Comparison of ENCODE assay signal across 20 cellular contexts in the genomic region with DNA sequence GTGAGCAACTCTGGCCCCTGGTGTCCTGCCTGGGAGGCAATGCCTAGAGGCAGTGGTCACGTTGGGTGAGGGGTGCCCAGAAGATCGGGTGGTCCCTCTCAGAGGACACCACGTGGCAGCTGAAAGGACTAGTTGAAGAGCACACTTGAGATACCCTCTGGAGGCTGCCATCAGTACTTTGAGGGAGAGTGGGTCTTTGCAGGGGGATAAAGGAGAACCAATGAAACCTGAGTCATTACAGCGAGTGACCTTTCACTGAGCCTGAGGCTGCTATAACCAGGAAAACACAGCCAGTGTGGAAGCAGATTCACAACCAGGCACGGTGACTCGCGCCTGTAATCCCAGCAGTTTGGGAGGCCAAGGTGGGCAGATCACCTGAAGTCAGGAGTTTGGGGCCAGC. TPM values are rescaled to one million over a fixed set of nuclear protein-coding genes. Genes with fewer than 3 reads are reported as not detected.
DNase-seq lines count a peak whose midpoint lies in the region; ATAC-seq and TF ChIP-seq lines count a peak whose summit lies in the region.
"Had no signal": no experiment of that assay in that cellular context is flagged by ENCODE, and none has a peak within 500 bp of the region (broad histone marks: within the 10 kb centered on the region; RNA-seq: fewer than 3 reads in every experiment).

No MANE protein-coding gene starts in this region.

- no peak overlapping the region for H3K9ac ChIP-seq in H9 (ENCODE audit: extremely low read depth, insufficient read length, low read length)
- H3K9ac ChIP-seq: BLaER1 treated with 17β-estradiol and CSF1 and Interleukin-3, amounts not matched to agents 10 nM and 100 nM had no signal

- no peak overlapping the region for H3K14ac ChIP-seq in H9 (ENCODE audit: insufficient read depth, low read length)

- H3K4me2 ChIP-seq in H9 (ENCODE audit: insufficient read depth, insufficient read length, low read length), result no peak overlapping the region
- H3K4me2 ChIP-seq: PC-9 had no signal

- H3K27ac Mint-ChIP-seq in H9, result peak overlapping the region in 1 of 3 experiments; percentile 76; a peak in 3 of 7 replicates
- H3K27ac Mint-ChIP-seq in endothelial cell (ENCODE audit: unreplicated experiment), result peak overlapping the region; percentile 36

- H3K36me3 Mint-ChIP-seq in H9 (ENCODE audit: insufficient read depth in 1 of 3, low read depth in 3 of 3) (no peaks in the 10 kb centered on the region; a peak in 1 of 7 replicates), endothelial cell (ENCODE audit: low read depth, unreplicated experiment) (peaks cover 4% of the 10 kb centered on the region)
- H3K36me3 Mint-ChIP-seq: IgD-negative memory B cell had no signal

- no peak for TF ChIP-seq CTCF in H9 (conservative IDR thresholded peaks at IDR 0.05)
- no peak for TF ChIP-seq CTCF in endothelial cell (IDR thresholded peaks at IDR 0.05; ENCODE audit: unreplicated experiment)

- H2BK12ac ChIP-seq in H9 (ENCODE audit: insufficient read length, low read depth, low read length), result no peak overlapping the region

- no peaks in the 10 kb centered on the region for H3K9me3 ChIP-seq in H9 (ENCODE audit: control insufficient read depth, low read depth, low read length)
- H3K9me3 ChIP-seq: BLaER1 treated with 17β-estradiol and CSF1 and Interleukin-3, amounts not matched to agents 10 nM and 100 nM had no signal

- no peaks in the 10 kb centered on the region for H3K4me1 ChIP-seq in H9 (ENCODE audit: insufficient read depth, low read length)

- no peak for ATAC-seq in GM21381 (IDR thresholded peaks at IDR 0.05; ENCODE audit: unreplicated experiment)
- no peak for ATAC-seq in GM19351 (IDR thresholded peaks at IDR 0.05; ENCODE audit: unreplicated experiment)

- H3K27me3 Mint-ChIP-seq in H9 (ENCODE audit: low read depth) (no peaks in the 10 kb centered on the region; the same call in 1 of the 2 replicates), endothelial cell (ENCODE audit: unreplicated experiment) (peaks cover 10% of the 10 kb centered on the region)

- H2BK120ac ChIP-seq in H9 (ENCODE audit: low read depth, low read length, poor library complexity, severe bottlenecking), result no peak overlapping the region

- H3K4me1 Mint-ChIP-seq in H9 (peaks cover 24 to 25% of the 10 kb centered on the region in 2 experiments), endothelial cell (ENCODE audit: unreplicated experiment) (peaks cover 57% of the 10 kb centered on the region)

- H3K23me2 ChIP-seq in H9 (ENCODE audit: insufficient read length, low read depth, low read length, poor library complexity, severe bottlenecking), result no peaks in the 10 kb centered on the region

- no peak overlapping the region for H3K23ac ChIP-seq in H9 (ENCODE audit: insufficient read length, low read depth, low read length)

- no peak overlapping the region for H4K8ac ChIP-seq in H9 (replicated peaks; ENCODE audit: insufficient read length, low read depth, low read length)

- H3K9me3 Mint-ChIP-seq in H9, result no peaks in the 10 kb centered on the region
- no peaks in the 10 kb centered on the region for H3K9me3 Mint-ChIP-seq in endothelial cell (ENCODE audit: unreplicated experiment)
- H3K9me3 Mint-ChIP-seq: IgD-negative memory B cell had no signal

- no peaks in the 10 kb centered on the region for H3K79me2 ChIP-seq in H9 (ENCODE audit: insufficient read depth, low read length)

- H3K27ac ChIP-seq in H9 (ENCODE audit: insufficient read length, low read depth, low read length), result no peak overlapping the region
- H3K27ac ChIP-seq: PC-9 had no signal

- H3K27me3 ChIP-seq in H9 (ENCODE audit: insufficient read depth, low read length), result no peaks in the 10 kb centered on the region
- H3K27me3 ChIP-seq: BLaER1 treated with 17β-estradiol and CSF1 and Interleukin-3, amounts not matched to agents 10 nM and 100 nM had no signal

- H3K79me1 ChIP-seq in H9 (ENCODE audit: insufficient read depth, low read depth, low read length, poor library complexity, severe bottlenecking), result no peaks in the 10 kb centered on the region

- H2AFZ ChIP-seq in H9 (ENCODE audit: low read length), result no peak overlapping the region
- H2AFZ ChIP-seq: PC-9 had no signal

- H4K20me1 ChIP-seq in H9 (ENCODE audit: control insufficient read depth, insufficient read depth, insufficient read length), result no peaks in the 10 kb centered on the region

- no peak overlapping the region for H2BK20ac ChIP-seq in H9 (ENCODE audit: low read depth, low read length, poor library complexity, severe bottlenecking)

- H2AK5ac ChIP-seq in H9 (ENCODE audit: insufficient read length, low read length), result no peak overlapping the region

- H3K4me3 Mint-ChIP-seq in H9 (no peak overlapping the region), endothelial cell (ENCODE audit: unreplicated experiment) (no peak overlapping the region)
- H3K4me3 Mint-ChIP-seq: IgD-negative memory B cell had no signal

- no peak overlapping the region for H3T11ph ChIP-seq in H9 (ENCODE audit: low read length)

- H4K5ac ChIP-seq in H9 (ENCODE audit: insufficient read length, low read depth, low read length), result no peak overlapping the region

- H2BK5ac ChIP-seq in H9 (ENCODE audit: insufficient read length, low read length), result no peak overlapping the region

- H3K4ac ChIP-seq in H9 (ENCODE audit: low read depth, low read length), result no peak overlapping the region

- H3K18ac ChIP-seq in H9 (ENCODE audit: insufficient read length, low read depth, low read length), result no peak overlapping the region

- no CpG with 5 or more reads among the region's 7 CpGs for WGBS in H9 (ENCODE audit: extremely low coverage, insufficient read length, low lambda C conversion rate)

- H4K91ac ChIP-seq in H9 (ENCODE audit: insufficient read length, low read depth, low read length), result no peak overlapping the region

- H2BK15ac ChIP-seq in H9 (ENCODE audit: low read depth, low read length), result no peak overlapping the region

- H3K56ac ChIP-seq in H9 (ENCODE audit: insufficient read length, low read depth, low read length), result no peak overlapping the region

- DNase-seq in H9 (peak; percentile 50), M059J (ENCODE audit: low read depth) (peak; percentile 56), endothelial cell (ENCODE audit: low spot score) (no peak), renal cortical epithelial cell (ENCODE audit: low read depth) (peak; percentile 24), superior temporal gyrus (ENCODE audit: extremely low spot score) (no peak)
- DNase-seq: DMS 273 treated with DMSO at 0.1 percent for 48 hours; H7; NCI-H1436; NCI-H2081 treated with DMSO at 0.1 percent for 48 hours; NCI-H226; NCI-H526; NK-92 treated with Interleukin-12 subunit alpha and Interleukin-12 subunit beta, amount 100 ng/mL, for 24 hours; PC-9 had no signal

RNA-seq across cellular contexts. Expression of a gene that starts 18.9 kb away (rescaled TPM):
- total RNA-seq in H9 (2021), result 1.4 and 1.7 TPM in 2 replicates
- total RNA-seq in M059J (2014; rRNA removed; shearing (Covaris generic)), result 0.42 TPM in 1 of 2 replicates, not detected in the other
- total RNA-seq in endothelial cell (ENCODE audit: unreplicated experiment), result 8.3 TPM
- 0.45 TPM in 1 of 2 replicates, not detected in the other for total RNA-seq in renal cortical epithelial cell
- total RNA-seq: Daoy, LHCN-M2, PC-9, SK-MEL-5 had no signal

Comparison
In these comparisons a context has a peak if more than half of its experiments do, and no peak if none do; other contexts are left out.
1. DNase-seq: peak in H9 (single experiment), M059J (single experiment) and renal cortical epithelial cell (single experiment); none in endothelial cell (single experiment) and superior temporal gyrus (single experiment).